In the genomic region with DNA sequence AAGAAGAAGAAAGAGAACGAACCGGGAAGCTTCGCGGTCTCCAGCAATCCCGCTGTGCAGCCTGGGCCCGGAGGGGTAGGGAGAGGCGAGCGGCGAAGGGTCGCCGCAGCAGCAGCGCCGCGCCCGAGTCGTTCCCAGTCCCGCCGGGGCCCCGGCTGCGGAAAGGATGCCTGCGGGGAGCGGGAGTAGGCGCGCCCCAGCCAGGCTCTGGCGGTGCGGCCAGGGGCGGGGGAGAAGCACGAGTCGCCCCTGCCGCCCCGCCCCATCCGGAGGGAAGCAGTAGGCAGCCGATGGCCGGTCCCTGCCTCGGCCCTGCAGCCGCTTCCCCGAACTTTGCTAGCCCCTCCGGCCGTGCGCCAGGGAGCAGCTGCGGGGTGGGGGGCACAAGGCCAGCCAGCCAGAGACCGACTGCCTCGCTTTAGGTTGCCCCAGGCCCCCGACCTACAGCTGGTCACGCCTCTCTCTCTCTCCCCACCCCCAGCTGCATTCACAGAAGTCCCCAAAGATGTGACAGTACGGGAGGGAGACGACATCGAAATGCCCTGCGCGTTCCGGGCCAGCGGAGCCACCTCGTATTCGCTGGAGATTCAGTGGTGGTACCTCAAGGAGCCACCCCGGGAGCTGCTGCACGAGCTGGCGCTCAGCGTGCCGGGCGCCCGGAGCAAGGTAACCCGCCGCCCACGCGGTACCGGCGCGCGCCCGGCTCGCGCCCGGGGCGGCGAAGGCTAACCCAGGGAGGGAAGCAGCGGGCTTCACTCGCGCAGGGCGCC, we compare ENCODE assay signal across 9 cellular contexts. TPM values are rescaled to one million over a fixed set of nuclear protein-coding genes. Genes with fewer than 3 reads are reported as not detected.
DNase-seq lines count a peak whose midpoint lies in the region; ATAC-seq and TF ChIP-seq lines count a peak whose summit lies in the region.
"Had no signal": no experiment of that assay in that cellular context is flagged by ENCODE, and none has a peak within 500 bp of the region (broad histone marks: within the 10 kb centered on the region; RNA-seq: fewer than 3 reads in every experiment).

No MANE protein-coding gene starts in this region.

- no peak for ATAC-seq in HG02610 (IDR thresholded peaks at IDR 0.05; ENCODE audit: unreplicated experiment)
- no peak for ATAC-seq in HG02840 (IDR thresholded peaks at IDR 0.05; ENCODE audit: low FRiP score, unreplicated experiment)
- no peak for ATAC-seq in GM18519 (IDR thresholded peaks at IDR 0.05; ENCODE audit: low FRiP score, unreplicated experiment)

- DNase-seq in GM03348 (ENCODE audit: low spot score) (peak; percentile 37), NB4 (ENCODE audit: low read depth) (peak; percentile 26), endothelial cell (ENCODE audit: low spot score) (peak; percentile 18), skeletal muscle cell (ENCODE audit: low read depth) (no peak), MG63 (no peak)

- TF ChIP-seq POLR2A in NB4 (IDR thresholded peaks at IDR 0.05; ENCODE audit: extremely low read depth, insufficient read length), result no peak

- no peaks in the 10 kb centered on the region for H3K36me3 ChIP-seq in MG63

- no peaks in the 10 kb centered on the region for H3K9me3 ChIP-seq in MG63

- peaks cover 12% of the 10 kb centered on the region for H3K4me1 Mint-ChIP-seq in endothelial cell (ENCODE audit: unreplicated experiment)

- no peaks in the 10 kb centered on the region for H3K9me3 Mint-ChIP-seq in endothelial cell (ENCODE audit: unreplicated experiment)
- H3K9me3 Mint-ChIP-seq: dendritic cell treated with granulocyte-macrophage colony-stimulating factor and Interleukin-4, amounts not matched to agents 40 ng/mL and 50 ng/mL, for 4 days had no signal

- TF ChIP-seq CTCF in NB4 (IDR thresholded peaks at IDR 0.05; ENCODE audit: low read depth, low read length) (no peak), endothelial cell (IDR thresholded peaks at IDR 0.05; ENCODE audit: unreplicated experiment) (no peak)

- no peak overlapping the region for H3K27ac Mint-ChIP-seq in endothelial cell (ENCODE audit: unreplicated experiment)
- H3K27ac Mint-ChIP-seq: dendritic cell treated with granulocyte-macrophage colony-stimulating factor and Interleukin-4, amounts not matched to agents 40 ng/mL and 50 ng/mL, for 4 days had no signal

- H3K4me3 ChIP-seq in NB4 (ENCODE audit: low read depth, low read length) (no peak overlapping the region), skeletal muscle cell (ENCODE audit: low read depth, low read length) (peak overlapping the region; percentile 21), MG63 (no peak overlapping the region)

- H3K27me3 Mint-ChIP-seq in endothelial cell (ENCODE audit: unreplicated experiment), result peaks cover 31% of the 10 kb centered on the region

- H3K27me3 ChIP-seq in MG63, result peaks cover 70% of the 10 kb centered on the region

- no peak overlapping the region for H3K4me3 Mint-ChIP-seq in endothelial cell (ENCODE audit: unreplicated experiment)
- H3K4me3 Mint-ChIP-seq: dendritic cell treated with granulocyte-macrophage colony-stimulating factor and Interleukin-4, amounts not matched to agents 40 ng/mL and 50 ng/mL, for 4 days had no signal

- peaks cover 3% of the 10 kb centered on the region for H3K36me3 Mint-ChIP-seq in endothelial cell (ENCODE audit: low read depth, unreplicated experiment)

RNA-seq across cellular contexts. Expression of gene VSTM2B, which starts 1.1 kb away (rescaled TPM):
- 0.18 TPM for total RNA-seq in endothelial cell (ENCODE audit: unreplicated experiment)
- total RNA-seq in MG63 (2014; rRNA removed; shearing (Covaris generic); ENCODE audit: low replicate concordance), result not detected in 2 replicates

Comparison
In these comparisons a context has a peak if more than half of its experiments do, and no peak if none do; other contexts are left out.
1. DNase-seq: peak in GM03348 (single experiment), NB4 (single experiment) and endothelial cell (single experiment); none in skeletal muscle cell (single experiment) and MG63 (single experiment).